8 cellular contexts compared by ENCODE assay signal in genomic region chr5:64407103-64407825, GRCh38.
DNase-seq lines count a peak whose midpoint lies in the region; TF ChIP-seq lines count a peak whose summit lies in the region.
"Not testable (repeated sequence)": the region's sequence is repeated elsewhere in the genome, so short reads cannot be mapped to it uniquely, and the experiment has no call there.

No MANE protein-coding gene starts in this region.

- not testable (repeated sequence) for H3K36me3 ChIP-seq in endodermal cell (ENCODE audit: control insufficient read depth, insufficient read depth, low read length); mesendoderm (ENCODE audit: control insufficient read depth, insufficient read depth, low read length)

- not testable (repeated sequence) for H3K56ac ChIP-seq in H9 (ENCODE audit: insufficient read length, low read depth, low read length); mesendoderm (ENCODE audit: low read length)

- DNase-seq in Calu3 (peak; percentile 58), H9 (peak; percentile 53), NCI-H510A (lab: John Stamatoyannopoulos, UW) (peak; percentile 17), endodermal cell (peak; percentile 84), iPS-NIHi7 (ENCODE audit: extremely low spot score) (peak; percentile 13), mesendoderm (peak; percentile 63), ureter (ENCODE audit: low spot score) (peak; percentile 45)

- not testable (repeated sequence) for H4K5ac ChIP-seq in H9 (ENCODE audit: insufficient read length, low read depth, low read length); mesendoderm (ENCODE audit: low read length)

- not testable (repeated sequence) for H3K4me2 ChIP-seq in H9 (ENCODE audit: insufficient read depth, insufficient read length, low read length); mesendoderm (ENCODE audit: low read length)

- H2BK15ac ChIP-seq in H9 (ENCODE audit: low read depth, low read length); mesendoderm (replicated peaks; ENCODE audit: low read depth): not testable (repeated sequence)

- H3K9me3 ChIP-seq in H9 (ENCODE audit: control insufficient read depth, low read depth, low read length); endodermal cell (ENCODE audit: control insufficient read depth, low read length): not testable (repeated sequence)

- H3K14ac ChIP-seq in H9 (ENCODE audit: insufficient read depth, low read length), result not testable (repeated sequence)

- H3T11ph ChIP-seq in H9 (ENCODE audit: low read length), result not testable (repeated sequence)

- H3K4me3 ChIP-seq in endodermal cell (ENCODE audit: low read length); mesendoderm (ENCODE audit: low read length): not testable (repeated sequence)

- H2BK120ac ChIP-seq in H9 (ENCODE audit: low read depth, low read length, poor library complexity, severe bottlenecking); mesendoderm (ENCODE audit: low read depth, low read length): not testable (repeated sequence)

- not testable (repeated sequence) for H3K27ac Mint-ChIP-seq in Calu3 (ENCODE audit: unreplicated experiment); H9
- H3K27ac Mint-ChIP-seq in endodermal cell, result peak overlapping the region; percentile 80

- TF ChIP-seq CTCF in Calu3 (IDR thresholded peaks at IDR 0.05; ENCODE audit: unreplicated experiment); H9 (conservative IDR thresholded peaks at IDR 0.05); VCaP (conservative IDR thresholded peaks at IDR 0.05); endodermal cell (conservative IDR thresholded peaks at IDR 0.05): not testable (repeated sequence)

- not testable (repeated sequence) for H3K36me3 Mint-ChIP-seq in Calu3 (ENCODE audit: insufficient read depth, unreplicated experiment); H9 (ENCODE audit: insufficient read depth in 1 of 3, low read depth in 3 of 3); endodermal cell (ENCODE audit: low read depth)

- H3K79me1 ChIP-seq in H9 (ENCODE audit: insufficient read depth, low read depth, low read length, poor library complexity, severe bottlenecking); mesendoderm (ENCODE audit: low read length): not testable (repeated sequence)

- H3K79me2 ChIP-seq in H9 (ENCODE audit: insufficient read depth, low read length); mesendoderm (ENCODE audit: control insufficient read depth, insufficient read depth, low read length): not testable (repeated sequence)

- not testable (repeated sequence) for H3K9ac ChIP-seq in H9 (ENCODE audit: extremely low read depth, insufficient read length, low read length); endodermal cell (ENCODE audit: extremely low read depth, low read length, poor library complexity, severe bottlenecking); mesendoderm (ENCODE audit: low read length)

- H2AK5ac ChIP-seq in H9 (ENCODE audit: insufficient read length, low read length); mesendoderm (ENCODE audit: low read length): not testable (repeated sequence)

- peaks cover 16% of the 10 kb centered on the region for H3K27me3 Mint-ChIP-seq in Calu3 (ENCODE audit: unreplicated experiment)
- H3K27me3 Mint-ChIP-seq in H9 (ENCODE audit: low read depth); endodermal cell (ENCODE audit: insufficient read depth): not testable (repeated sequence)

- not testable (repeated sequence) for H3K9me3 Mint-ChIP-seq in Calu3 (ENCODE audit: low read depth, unreplicated experiment)
- H3K9me3 Mint-ChIP-seq in H9, result peaks cover 12 to 13% of the 10 kb centered on the region in 2 experiments; a peak in 4 of 5 replicates
- peaks cover 15% of the 10 kb centered on the region for H3K9me3 Mint-ChIP-seq in endodermal cell

- H4K8ac ChIP-seq in H9 (replicated peaks; ENCODE audit: insufficient read length, low read depth, low read length); mesendoderm (ENCODE audit: low read depth, low read length): not testable (repeated sequence)

- intact Hi-C loops in Calu3 (cut with micrococcal nuclease; ENCODE audit: unreplicated experiment), result not testable (repeated sequence)

- H3K4me1 Mint-ChIP-seq in Calu3 (ENCODE audit: low read depth, unreplicated experiment), result not testable (repeated sequence)
- H3K4me1 Mint-ChIP-seq in H9, result peaks cover 14 to 15% of the 10 kb centered on the region in 2 experiments
- peaks cover 18% of the 10 kb centered on the region for H3K4me1 Mint-ChIP-seq in endodermal cell

- not testable (repeated sequence) for H3K4ac ChIP-seq in H9 (ENCODE audit: low read depth, low read length); mesendoderm (ENCODE audit: low read depth, low read length)

- not testable (repeated sequence) for H3K27ac ChIP-seq in H9 (ENCODE audit: insufficient read length, low read depth, low read length); endodermal cell (ENCODE audit: low read depth, low read length); mesendoderm (ENCODE audit: low read depth, low read length)
- H3K27ac ChIP-seq in VCaP, result 0 out of 2 replicates have a peak overlapping the region, but pooled peaks have one; percentile 10

- H4K91ac ChIP-seq in H9 (ENCODE audit: insufficient read length, low read depth, low read length), result not testable (repeated sequence)

- not testable (repeated sequence) for H3K27me3 ChIP-seq in H9 (ENCODE audit: insufficient read depth, low read length); endodermal cell (ENCODE audit: control insufficient read depth, insufficient read depth, low read length, poor library complexity, severe bottlenecking); mesendoderm (ENCODE audit: insufficient read depth, low read length, poor library complexity)

- CTCF ChIA-PET in Calu3 (lab: Charles Lee), result interaction anchor here (0.6 kb wide), 1 partner anchor 13 kb away, joined by 4 read pairs; no protein-coding TSS in a partner anchor

- not testable (repeated sequence) for H4K20me1 ChIP-seq in H9 (ENCODE audit: control insufficient read depth, insufficient read depth, insufficient read length)

- not testable (repeated sequence) for H3K18ac ChIP-seq in H9 (ENCODE audit: insufficient read length, low read depth, low read length); mesendoderm (ENCODE audit: low read length)

- not testable (repeated sequence) for BruUV-seq in Calu3 (replicated peaks; lab: Mats Ljungman, UMichigan)

- H2BK12ac ChIP-seq in H9 (ENCODE audit: insufficient read length, low read depth, low read length), result not testable (repeated sequence)

- not testable (repeated sequence) for H3K4me1 ChIP-seq in H9 (ENCODE audit: insufficient read depth, low read length); endodermal cell (ENCODE audit: control insufficient read depth, insufficient read depth, low read length); mesendoderm (ENCODE audit: control insufficient read depth, low read depth, low read length)

- H3K4me3 Mint-ChIP-seq in Calu3 (ENCODE audit: low read depth, unreplicated experiment); H9: not testable (repeated sequence)
- H3K4me3 Mint-ChIP-seq in endodermal cell, result peak overlapping the region; percentile 17

- no CpG with 5 or more reads among the region's 5 CpGs for WGBS in H9 (ENCODE audit: extremely low coverage, insufficient read length, low lambda C conversion rate)
- WGBS in endodermal cell (ENCODE audit: insufficient coverage in 1 of 2, insufficient read length in 1 of 2), 2 experiments, result 84 to 89% methylated on average over 4 to 5 of the region's 5 CpGs
- no CpG with 5 or more reads among the region's 5 CpGs for WGBS in mesendoderm (ENCODE audit: extremely low coverage, insufficient coverage, low lambda C conversion rate)

- H2BK5ac ChIP-seq in H9 (ENCODE audit: insufficient read length, low read length); mesendoderm (ENCODE audit: low read length): not testable (repeated sequence)

- not testable (repeated sequence) for H2AFZ ChIP-seq in H9 (ENCODE audit: low read length)

- H3K23ac ChIP-seq in H9 (ENCODE audit: insufficient read length, low read depth, low read length); mesendoderm (ENCODE audit: low read length): not testable (repeated sequence)

- H2BK20ac ChIP-seq in H9 (ENCODE audit: low read depth, low read length, poor library complexity, severe bottlenecking), result not testable (repeated sequence)

- H3K23me2 ChIP-seq in H9 (ENCODE audit: insufficient read length, low read depth, low read length, poor library complexity, severe bottlenecking), result not testable (repeated sequence)

Comparison
In these comparisons a context has a peak if more than half of its experiments do, and no peak if none do; other contexts are left out.
1. DNase-seq: peak in every context shown above with its lines; median percentile 84 in endodermal cell; 63 in mesendoderm; 58 in Calu3; 53 in H9; 45 in ureter; 17 in NCI-H510A; 13 in iPS-NIHi7.